Comparison of ENCODE assay signal across 10 cellular contexts in the genomic region with DNA sequence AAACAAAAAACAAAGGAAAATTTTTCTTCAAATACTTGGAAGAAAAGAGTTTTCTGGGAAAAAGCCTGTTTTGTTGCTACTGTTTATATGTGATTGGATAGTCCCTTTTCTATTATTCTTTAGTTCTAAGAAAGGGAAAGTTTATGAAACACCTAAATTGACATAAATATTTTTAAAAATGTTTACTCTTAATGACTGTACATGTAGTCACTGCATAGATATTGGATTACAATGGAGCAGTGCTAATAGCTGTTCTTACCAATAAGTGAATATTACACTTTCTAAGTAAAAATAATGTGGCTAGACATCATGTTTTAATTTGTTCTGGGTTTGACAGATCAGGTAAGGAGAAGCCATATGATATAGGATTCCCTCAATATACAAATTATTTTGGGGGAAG.
"Had no signal": no experiment of that assay in that cellular context is flagged by ENCODE, and none has a peak within 500 bp of the region (broad histone marks: within the 10 kb centered on the region; RNA-seq: fewer than 3 reads in every experiment).

No MANE protein-coding gene starts in this region.

- H2AFZ ChIP-seq: GM23248 had no signal

- H3K27ac ChIP-seq: GM23248, HL-60 had no signal

- DNase-seq: GM23248, GOT3, H7, HFFc6, KG1 had no signal

- H3K9ac ChIP-seq: GM23248 had no signal

- H3K4me3 ChIP-seq: GM23248, HAP-1, K562 had no signal

- H3K9me3 ChIP-seq: HAP-1 had no signal

- H3K36me3 ChIP-seq: HAP-1 had no signal

- ATAC-seq: HCT116, HepG2, K562 had no signal
